32 cellular contexts compared by ENCODE assay signal in genomic region chr15:83943043-83943442, GRCh38.
"Had no signal": no experiment of that assay in that cellular context is flagged by ENCODE, and none has a peak within 500 bp of the region (broad histone marks: within the 10 kb centered on the region; RNA-seq: fewer than 3 reads in every experiment).

No MANE protein-coding gene starts in this region.

- DNase-seq: activated B cell treated with CpG ODN at 0.5 μM for 24 hours; activated CD4-positive, alpha-beta memory T cell treated with anti-CD3 and anti-CD28 coated beads for 36 hours; activated CD4-positive, alpha-beta T cell treated with anti-CD3 and anti-CD28 coated beads for 36 hours; activated CD4-positive, alpha-beta T cell treated with anti-CD3 and anti-CD28 coated beads, Interleukin-2, amount 10 ng/mL, durations not matched to agents 24 days and 14 days; activated CD8-positive, alpha-beta memory T cell treated with anti-CD3 and anti-CD28 coated beads, Interleukin-2, amount 10 ng/mL, durations not matched to agents 7 days and 5 days; activated CD8-positive, alpha-beta memory T cell treated with anti-CD3 and anti-CD28 coated beads, Interleukin-2, amount 50 U/mL, for 4 hours; activated CD8-positive, alpha-beta T cell treated with anti-CD3 and anti-CD28 coated beads, Interleukin-2, amount 10 ng/mL, durations not matched to agents 7 days and 5 days; activated effector memory CD4-positive, alpha-beta T cell treated with anti-CD3 and anti-CD28 coated beads, Interleukin-2, amount 50 U/mL, for 16 hours; activated naive CD4-positive, alpha-beta T cell treated with anti-CD3 and anti-CD28 coated beads for 36 hours; activated naive CD8-positive, alpha-beta T cell treated with anti-CD3 and anti-CD28 coated beads for 36 hours; activated naive CD8-positive, alpha-beta T cell treated with anti-CD3 and anti-CD28 coated beads, Interleukin-2, amount 50 U/mL, for 24 hours; activated T-cell treated with anti-CD3 and anti-CD28 coated beads, Interleukin-2, amount 50 U/mL, for 1 hour; activated T-cell treated with anti-CD3 and anti-CD28 coated beads, Interleukin-2, amount 50 U/mL, for 48 hours; adrenal gland; amygdala; aorta; body of pancreas; central memory CD4-positive, alpha-beta T cell; cerebellar nuclear complex; colonic mucosa; effector CD8-positive, alpha-beta T cell; erythroblast; head of caudate nucleus; hippocampal formation; T1000; WERI-Rb-1 had no signal

- FAIRE-seq: endometrium, endothelial cell of umbilical vein, frontal cortex had no signal

- ATAC-seq: activated CD4-positive, alpha-beta T cell treated with anti-CD3 and anti-CD28 coated beads for 36 hours; activated CD4-positive, CD25-positive, alpha-beta regulatory T cell treated with anti-CD3 and anti-CD28 coated beads, Interleukin-2, amount 50 U/mL, for 24 hours; activated CD8-positive, alpha-beta memory T cell treated with anti-CD3 and anti-CD28 coated beads, Interleukin-2, amount 10 ng/mL, durations not matched to agents 7 days and 5 days; activated CD8-positive, alpha-beta T cell treated with anti-CD3 and anti-CD28 coated beads, Interleukin-2, amount 10 ng/mL, durations not matched to agents 7 days and 5 days; activated naive CD8-positive, alpha-beta T cell treated with anti-CD3 and anti-CD28 coated beads, Interleukin-2, amount 50 U/mL, for 24 hours; body of pancreas had no signal

- H3K27ac ChIP-seq: adrenal gland, body of pancreas, cardiac muscle cell, colonic mucosa, esophagus muscularis mucosa, WERI-Rb-1 had no signal

- H3K36me3 ChIP-seq: adrenal gland, cardiac muscle cell, colonic mucosa, WERI-Rb-1 had no signal

- H3K4me3 ChIP-seq: adrenal gland, body of pancreas, cardiac muscle cell, colonic mucosa, esophagus muscularis mucosa had no signal

- H3K27me3 ChIP-seq: adrenal gland, body of pancreas, cardiac muscle cell, colonic mucosa, esophagus muscularis mucosa had no signal
